Comparison of ENCODE assay signal across 14 cellular contexts in the genomic region with DNA sequence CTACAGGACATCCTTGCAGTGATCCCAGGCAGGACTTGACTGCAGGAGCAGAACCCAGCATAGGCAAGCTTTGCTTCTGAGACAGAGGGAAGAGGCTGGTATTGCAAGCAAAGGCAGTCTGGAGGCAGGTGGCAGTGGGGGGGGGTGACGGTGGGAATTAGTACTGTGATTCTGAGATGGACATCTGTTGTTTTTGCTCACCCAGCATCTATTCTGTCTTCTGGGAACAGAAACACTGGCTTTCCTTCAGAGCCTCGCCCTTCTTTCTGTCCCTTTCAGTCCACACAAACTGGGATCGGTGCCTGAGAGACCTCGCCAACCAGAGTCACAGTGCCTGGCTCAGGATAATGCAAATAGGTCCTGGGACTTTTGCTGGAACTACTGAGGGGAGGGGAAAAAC. TPM values are rescaled to one million over a fixed set of nuclear protein-coding genes. Genes with fewer than 3 reads are reported as not detected.
DNase-seq lines count a peak whose midpoint lies in the region; ATAC-seq and TF ChIP-seq lines count a peak whose summit lies in the region.
"Had no signal": no experiment of that assay in that cellular context is flagged by ENCODE, and none has a peak within 500 bp of the region (broad histone marks: within the 10 kb centered on the region; RNA-seq: fewer than 3 reads in every experiment).

No MANE protein-coding gene starts in this region.

- no peaks in the 10 kb centered on the region for H3K36me3 ChIP-seq in neural progenitor cell

- H3K27ac Mint-ChIP-seq in neural progenitor cell = no peak overlapping the region
- H3K27ac Mint-ChIP-seq in endothelial cell (ENCODE audit: unreplicated experiment) = no peak overlapping the region
- H3K27ac Mint-ChIP-seq: stimulated activated naive CD8-positive, alpha-beta T cell treated with anti-CD3 and anti-CD28 coated beads, Interleukin-15, Interleukin-2, amounts not matched to agents 100 ng/mL and 50 ng/mL, for 24 hours had no signal

- H2AFZ ChIP-seq in neural progenitor cell (replicated peaks) = no peak overlapping the region

- H3K36me3 Mint-ChIP-seq in neural progenitor cell (peaks cover 22% of the 10 kb centered on the region), endothelial cell (ENCODE audit: low read depth, unreplicated experiment) (peaks cover 58% of the 10 kb centered on the region)

- TF ChIP-seq CTCF in neural progenitor cell (IDR thresholded peaks at IDR 0.05) = no peak
- TF ChIP-seq CTCF in endothelial cell (IDR thresholded peaks at IDR 0.05; ENCODE audit: unreplicated experiment) = no peak

- H3F3A ChIP-seq in neural progenitor cell (ENCODE audit: low read depth) = no peaks in the 10 kb centered on the region

- H3K9ac ChIP-seq in neural progenitor cell = peak overlapping the region; percentile 32

- H3K4me3 Mint-ChIP-seq in neural progenitor cell (no peak overlapping the region), endothelial cell (ENCODE audit: unreplicated experiment) (no peak overlapping the region)
- H3K4me3 Mint-ChIP-seq: stimulated activated naive CD8-positive, alpha-beta T cell treated with anti-CD3 and anti-CD28 coated beads, Interleukin-15, Interleukin-2, amounts not matched to agents 100 ng/mL and 50 ng/mL, for 24 hours had no signal

- H3K79me2 ChIP-seq in neural progenitor cell (ENCODE audit: low read depth) = no peaks in the 10 kb centered on the region

- peaks cover 13% of the 10 kb centered on the region for H3K4me1 Mint-ChIP-seq in neural progenitor cell
- H3K4me1 Mint-ChIP-seq in endothelial cell (ENCODE audit: unreplicated experiment) = peaks cover 4% of the 10 kb centered on the region

- no peak overlapping the region for H3K4me3 ChIP-seq in neural progenitor cell
- H3K4me3 ChIP-seq: BLaER1 treated with 17β-estradiol and CSF1 and Interleukin-3, amounts not matched to agents 10 nM and 100 nM; lung had no signal

- no peak overlapping the region for H3K27ac ChIP-seq in neural progenitor cell
- H3K27ac ChIP-seq: BLaER1 treated with 17β-estradiol and CSF1 and Interleukin-3, amounts not matched to agents 10 nM and 100 nM had no signal

- no peaks in the 10 kb centered on the region for H3K9me3 Mint-ChIP-seq in neural progenitor cell
- no peaks in the 10 kb centered on the region for H3K9me3 Mint-ChIP-seq in endothelial cell (ENCODE audit: unreplicated experiment)
- H3K9me3 Mint-ChIP-seq: stimulated activated naive CD8-positive, alpha-beta T cell treated with anti-CD3 and anti-CD28 coated beads, Interleukin-15, Interleukin-2, amounts not matched to agents 100 ng/mL and 50 ng/mL, for 24 hours had no signal

- peaks cover 6% of the 10 kb centered on the region for H3K4me1 ChIP-seq in neural progenitor cell

- H3K4me2 ChIP-seq in neural progenitor cell = peak overlapping the region; percentile 22
- H3K4me2 ChIP-seq: BLaER1 treated with 17β-estradiol and CSF1 and Interleukin-3, amounts not matched to agents 10 nM and 100 nM had no signal

- peaks cover 9% of the 10 kb centered on the region for H4K20me1 ChIP-seq in neural progenitor cell (ENCODE audit: low read depth)

- TF ChIP-seq POLR2A in GM18505 (IDR thresholded peaks at IDR 0.05; ENCODE audit: borderline replicate concordance, extremely low read depth, insufficient read depth, insufficient read length) = no peak

- no peak for ATAC-seq in GM18505 (IDR thresholded peaks at IDR 0.05; ENCODE audit: unreplicated experiment)

- H3K27me3 Mint-ChIP-seq in neural progenitor cell (ENCODE audit: insufficient read depth, low read depth) (peaks cover 7% of the 10 kb centered on the region), endothelial cell (ENCODE audit: unreplicated experiment) (no peaks in the 10 kb centered on the region)
- H3K27me3 Mint-ChIP-seq: stimulated activated naive CD8-positive, alpha-beta T cell treated with anti-CD3 and anti-CD28 coated beads, Interleukin-15, Interleukin-2, amounts not matched to agents 100 ng/mL and 50 ng/mL, for 24 hours had no signal

- no peaks in the 10 kb centered on the region for H3K27me3 ChIP-seq in neural progenitor cell
- H3K27me3 ChIP-seq: BLaER1 treated with 17β-estradiol and CSF1 and Interleukin-3, amounts not matched to agents 10 nM and 100 nM had no signal

- H3K9me3 ChIP-seq in neural progenitor cell (ENCODE audit: low read depth) = no peaks in the 10 kb centered on the region
- H3K9me3 ChIP-seq: BLaER1 treated with 17β-estradiol and CSF1 and Interleukin-3, amounts not matched to agents 10 nM and 100 nM had no signal

- peak; percentile 85 for DNase-seq in NCI-H524 treated with DMSO at 0.1 percent for 48 hours (lab: John Stamatoyannopoulos, UW)
- DNase-seq in cerebellum (ENCODE audit: low spot score) = peak; percentile 84
- no peak for DNase-seq in neural progenitor cell (ENCODE audit: low spot score)
- DNase-seq in superior temporal gyrus (ENCODE audit: extremely low spot score) = peak; percentile 77
- no peak for DNase-seq in endothelial cell (ENCODE audit: low spot score)
- DNase-seq in stimulated activated CD8-positive, alpha-beta memory T cell treated with anti-CD3 and anti-CD28 coated beads, Interleukin-4, amount 100 ng/mL, for 48 hours = no peak
- DNase-seq: activated gamma-delta T cell treated with Interleukin-2 at 50 U/mL for 16 hours; effector CD8-positive, alpha-beta T cell; MV-4-11 had no signal

RNA-seq across cellular contexts. Expression of gene RASL10A, which starts 31.2 kb away (rescaled TPM):
- total RNA-seq in cerebellum (not detected), neural progenitor cell (ENCODE audit: low replicate concordance) (0.09 and 0.26 TPM in 2 replicates), endothelial cell (ENCODE audit: unreplicated experiment) (30.1 TPM)
- total RNA-seq: IMR-90 had no signal

RNA-seq across cellular contexts. Expression of gene GAS2L1, which starts 40.2 kb away (rescaled TPM):
- total RNA-seq in cerebellum (3.3 TPM), neural progenitor cell (ENCODE audit: low replicate concordance) (0.95 and 5.1 TPM in 2 replicates), endothelial cell (ENCODE audit: unreplicated experiment) (33.6 TPM)

RNA-seq across cellular contexts. Expression of gene AP1B1, which starts 41.7 kb away (rescaled TPM):
- total RNA-seq in cerebellum (35.4 TPM), neural progenitor cell (ENCODE audit: low replicate concordance) (34.7 and 57.0 TPM in 2 replicates), endothelial cell (ENCODE audit: unreplicated experiment) (316 TPM)

Comparison
In these comparisons a context has a peak if more than half of its experiments do, and no peak if none do; other contexts are left out.
1. DNase-seq: peak in NCI-H524 treated with DMSO at 0.1 percent for 48 hours (single experiment), cerebellum (single experiment) and superior temporal gyrus (single experiment); none in neural progenitor cell (single experiment), endothelial cell (single experiment) and stimulated activated CD8-positive, alpha-beta memory T cell treated with anti-CD3 and anti-CD28 coated beads, Interleukin-4, amount 100 ng/mL, for 48 hours (single experiment).
2. RNA of gene RASL10A, which starts 31.2 kb away (total RNA-seq): 30.1 TPM in endothelial cell (single experiment); 0.09 to 0.26 TPM in neural progenitor cell and not detected in cerebellum (single experiment); every median in the first group is over 10 times any median in the second.